ENCODE assay signal across 8 cellular contexts in the genomic region with DNA sequence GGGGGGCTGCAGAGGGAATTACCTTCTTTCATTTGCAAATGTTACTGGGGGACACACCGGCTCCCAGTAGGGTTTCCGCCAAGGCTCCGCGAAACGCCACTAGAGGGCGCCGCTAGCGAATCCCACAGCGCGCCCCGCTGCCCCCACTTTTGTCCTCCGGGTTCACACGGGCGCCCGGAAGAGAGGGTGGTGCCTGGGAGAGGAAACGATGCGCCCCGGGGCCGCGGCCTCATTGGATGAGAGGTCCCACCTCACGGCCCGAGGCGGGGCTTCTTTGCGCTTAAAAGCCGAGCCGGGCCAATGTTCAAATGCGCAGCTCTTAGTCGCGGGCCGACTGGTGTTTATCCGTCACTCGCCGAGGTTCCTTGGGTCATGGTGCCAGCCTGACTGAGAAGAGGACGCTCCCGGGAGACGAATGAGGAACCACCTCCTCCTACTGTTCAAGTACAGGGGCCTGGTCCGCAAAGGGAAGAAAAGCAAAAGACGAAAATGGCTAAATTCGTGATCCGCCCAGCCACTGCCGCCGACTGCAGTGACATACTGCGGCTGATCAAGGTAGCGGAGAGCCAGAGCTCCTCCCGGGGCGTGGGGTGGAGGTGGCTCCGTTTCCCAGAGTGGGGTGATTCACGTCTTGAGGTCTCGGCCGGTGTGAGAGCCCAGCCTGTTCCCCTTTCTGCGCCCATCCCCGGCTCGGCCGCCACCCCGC. TPM values are rescaled to one million over a fixed set of nuclear protein-coding genes. Genes with fewer than 3 reads are reported as not detected.
DNase-seq lines count a peak whose midpoint lies in the region; ATAC-seq and TF ChIP-seq lines count a peak whose summit lies in the region.

TSS of gene SAT1 (plus strand) at position 311 of the 706 bp plus-strand sequence. CDS start at position 490, 179 bp downstream.

- peak within 1 kb of the TSS; percentile 62 for H3K4me3 ChIP-seq in hepatocyte
- H3K4me3 ChIP-seq in retinal pigment epithelial cell (ENCODE audit: low read length): peak within 1 kb of the TSS; percentile 84

- H3K9me2 ChIP-seq in hepatocyte (replicated peaks; ENCODE audit: insufficient read depth): no peaks in the 10 kb centered on the region

- H3K4me1 ChIP-seq in hepatocyte (ENCODE audit: insufficient read depth): no peaks in the 10 kb centered on the region

- H3K9me3 ChIP-seq in hepatocyte (ENCODE audit: low read depth): no peaks in the 10 kb centered on the region

- ATAC-seq in GM18511 (IDR thresholded peaks at IDR 0.05; ENCODE audit: unreplicated experiment): peak; percentile 83
- peak; percentile 93 for ATAC-seq in HG03039 (IDR thresholded peaks at IDR 0.05; ENCODE audit: unreplicated experiment)

- peak within 1 kb of the TSS; percentile 75 for H3K4me2 ChIP-seq in hepatocyte

- peaks cover 27% of the 10 kb centered on the region for H3K79me2 ChIP-seq in hepatocyte

- H3K27me3 ChIP-seq in hepatocyte: no peaks in the 10 kb centered on the region

- DNase-seq in NCI-H2081 (lab: John Stamatoyannopoulos, UW) (peak; percentile 95 to 96), T1000 (lab: John Stamatoyannopoulos, UW) (peak; percentile 85), astrocyte of the hippocampus (ENCODE audit: low read depth, low spot score) (peak; percentile 96), hepatocyte (ENCODE audit: low spot score) (peak; percentile 100), retinal pigment epithelial cell (ENCODE audit: low read depth) (peak; percentile 65)

- peaks cover 12% of the 10 kb centered on the region for H4K20me1 ChIP-seq in hepatocyte (ENCODE audit: insufficient read depth, poor library complexity, severe bottlenecking)

- no peaks in the 10 kb centered on the region for H3K36me3 ChIP-seq in hepatocyte (replicated peaks; ENCODE audit: insufficient read depth, low read depth)

- peak within 1 kb of the TSS; percentile 69 for H3K27ac ChIP-seq in 22Rv1
- peak within 1 kb of the TSS; percentile 94 for H3K27ac ChIP-seq in hepatocyte

- H2AFZ ChIP-seq in hepatocyte: peak within 1 kb of the TSS; percentile 42

- under 1% methylated on average over 45 of the region's 55 CpGs for WGBS in hepatocyte (ENCODE audit: low lambda C conversion rate, missing lambda C conversion rate)

- TF ChIP-seq CTCF in 22Rv1 (IDR thresholded peaks at IDR 0.05) (peak; percentile 77), hepatocyte (IDR thresholded peaks at IDR 0.05; ENCODE audit: poor library complexity) (peak; percentile 96), retinal pigment epithelial cell (conservative IDR thresholded peaks at IDR 0.05; ENCODE audit: low read depth, low read length) (peak; percentile 67)

RNA-seq across cellular contexts. Expression of gene SAT1, which starts in this region (rescaled TPM):
- 1,753 and 1,822 TPM in 2 replicates for total RNA-seq in hepatocyte
- 2,173 and 2,458 TPM in 2 replicates for polyA plus RNA-seq in hepatocyte

Comparison
In these comparisons a context has a peak if more than half of its experiments do, and no peak if none do; other contexts are left out.
1. Peak in every context shown above with its lines: DNase-seq, ATAC-seq, H3K4me3 ChIP-seq and H3K27ac ChIP-seq.